ENCODE assay signal across 1 cellular context in the genomic region with DNA sequence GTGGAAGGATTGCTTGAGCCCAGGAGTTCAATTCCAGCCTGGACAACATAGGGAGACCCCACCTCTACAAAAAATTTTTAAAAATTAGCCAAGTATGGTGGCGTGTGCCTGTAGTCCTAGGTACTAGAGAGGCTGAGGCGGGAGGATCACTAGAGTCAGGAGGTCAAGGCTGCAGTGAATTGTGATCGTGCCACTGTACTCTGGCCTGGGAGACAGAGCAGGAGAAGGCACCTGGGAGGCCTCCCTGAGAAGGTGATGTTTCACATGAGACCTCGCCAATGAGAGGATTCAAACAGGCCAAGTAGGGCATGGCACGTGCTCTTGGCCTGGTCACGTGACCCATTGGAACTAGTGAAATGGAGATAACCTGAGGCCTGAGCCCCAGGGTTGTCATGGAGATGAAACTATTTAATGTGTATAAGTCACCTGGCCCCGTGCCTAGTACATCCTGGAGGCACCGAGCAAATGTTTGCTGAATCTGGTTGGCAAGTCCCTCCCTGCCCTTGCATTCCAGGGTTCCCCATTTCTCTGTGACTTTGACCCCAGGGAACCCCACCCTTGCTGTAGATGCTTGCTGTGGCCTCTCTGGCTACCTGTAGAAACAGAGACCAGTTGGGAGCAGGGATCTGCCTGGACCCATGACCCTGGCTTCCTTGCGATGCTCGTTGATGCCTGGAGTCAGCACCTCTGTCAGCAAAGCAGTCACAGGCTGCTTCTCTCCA.
TF ChIP-seq lines count a peak whose summit lies in the region.

No MANE protein-coding gene starts in this region.

TF ChIP-seq in HepG2, 621 proteins besides CTCF, POLR2A, EP300 and RAD21 (continued from another document and continues in another):
- TF ChIP-seq ELK4 (CRISPR knock-in tag; IDR thresholded peaks at IDR 0.05; ENCODE audit: borderline replicate concordance) (no peak), TMF1 (CRISPR knock-in tag; IDR thresholded peaks at IDR 0.05; ENCODE audit: low read depth) (peak; percentile 86; the same call in 1 of the 2 replicates), ZNF264 (CRISPR knock-in tag; IDR thresholded peaks at IDR 0.05) (peak; percentile 93; the same call in 1 of the 2 replicates), FIP1L1 (IDR thresholded peaks at IDR 0.05; ENCODE audit: borderline replicate concordance, insufficient read depth, low read depth, low read length) (no peak), ZSCAN20 (CRISPR knock-in tag; IDR thresholded peaks at IDR 0.05; ENCODE audit: borderline replicate concordance) (no peak; the same call in none of the 2 replicates), IRF1 (CRISPR knock-in tag; IDR thresholded peaks at IDR 0.05; ENCODE audit: low read depth) (no peak), ZNF24 (IDR thresholded peaks at IDR 0.05) (0 out of 2 replicates have a peak, but pooled peaks have one; percentile 40), ZNF740 (CRISPR knock-in tag; IDR thresholded peaks at IDR 0.05) (peak; percentile 70; the same call in 1 of the 2 replicates), ZNF577 (CRISPR knock-in tag; IDR thresholded peaks at IDR 0.05; ENCODE audit: borderline replicate concordance, low read depth) (no peak), ESRRA (CRISPR knock-in tag; IDR thresholded peaks at IDR 0.05; ENCODE audit: low read depth) (peak; percentile 76; the same call in 1 of the 2 replicates), ATRX (CRISPR knock-in tag; IDR thresholded peaks at IDR 0.05; ENCODE audit: borderline replicate concordance) (no peak), JUNB (CRISPR knock-in tag; IDR thresholded peaks at IDR 0.05; ENCODE audit: borderline replicate concordance) (no peak; the same call in 1 of the 2 replicates), ZNF572 (CRISPR knock-in tag; IDR thresholded peaks at IDR 0.05) (no peak), U2AF2 (IDR thresholded peaks at IDR 0.05; ENCODE audit: low read depth, low read length) (no peak), TBX2 (CRISPR knock-in tag; IDR thresholded peaks at IDR 0.05; ENCODE audit: borderline replicate concordance) (peak; percentile 95), RBM39 (IDR thresholded peaks at IDR 0.05; ENCODE audit: low read depth, low read length, poor library complexity, severe bottlenecking) (no peak), ZNF530 (CRISPR knock-in tag; IDR thresholded peaks at IDR 0.05; ENCODE audit: low read depth) (peak; percentile 93), ZNF678 (CRISPR knock-in tag; IDR thresholded peaks at IDR 0.05) (peak; percentile 86; the same call in 1 of the 2 replicates), RFX3 (CRISPR knock-in tag; IDR thresholded peaks at IDR 0.05) (peak; percentile 88), ATF4 (CRISPR knock-in tag; IDR thresholded peaks at IDR 0.05) (peak in 1 of 2 experiments; percentile 45; a peak in 2 of 4 replicates), ZNF343 (CRISPR knock-in tag; IDR thresholded peaks at IDR 0.05) (peak; percentile 30; the same call in 1 of the 2 replicates), ZNF501 (CRISPR knock-in tag; IDR thresholded peaks at IDR 0.05) (no peak; the same call in 1 of the 2 replicates), MTF2 (CRISPR knock-in tag; IDR thresholded peaks at IDR 0.05; ENCODE audit: borderline replicate concordance) (no peak), TEAD2 (CRISPR knock-in tag; IDR thresholded peaks at IDR 0.05) (0 out of 2 replicates have a peak, but pooled peaks have one; percentile 75), ZNF83 (CRISPR knock-in tag; IDR thresholded peaks at IDR 0.05; ENCODE audit: borderline replicate concordance) (no peak), SATB2 (CRISPR knock-in tag; IDR thresholded peaks at IDR 0.05) (0 out of 2 replicates have a peak, but pooled peaks have one; percentile 78), ZNF720 (CRISPR knock-in tag; IDR thresholded peaks at IDR 0.05) (no peak), SMARCC2 (IDR thresholded peaks at IDR 0.05) (no peak), ZBTB49 (CRISPR knock-in tag; IDR thresholded peaks at IDR 0.05; ENCODE audit: borderline replicate concordance) (no peak), PAX8 (CRISPR knock-in tag; IDR thresholded peaks at IDR 0.05; ENCODE audit: borderline replicate concordance) (peak; percentile 54; the same call in 1 of the 2 replicates), PLSCR1 (CRISPR knock-in tag; IDR thresholded peaks at IDR 0.05; ENCODE audit: borderline replicate concordance) (0 out of 2 replicates have a peak, but pooled peaks have one; percentile 63), CENPX (CRISPR knock-in tag; IDR thresholded peaks at IDR 0.05) (0 out of 2 replicates have a peak, but pooled peaks have one; percentile 45), ZNF598 (CRISPR knock-in tag; IDR thresholded peaks at IDR 0.05; ENCODE audit: borderline replicate concordance) (peak; percentile 96; the same call in 1 of the 2 replicates), NRL (CRISPR knock-in tag; IDR thresholded peaks at IDR 0.05; ENCODE audit: borderline replicate concordance) (peak; percentile 94), ZNF12 (CRISPR knock-in tag; IDR thresholded peaks at IDR 0.05) (peak; percentile 68), ZNF382 (CRISPR knock-in tag; IDR thresholded peaks at IDR 0.05; ENCODE audit: borderline replicate concordance) (no peak), LCORL (IDR thresholded peaks at IDR 0.05) (0 out of 2 replicates have a peak, but pooled peaks have one; percentile 62), LCORL (CRISPR knock-in tag; IDR thresholded peaks at IDR 0.05) (peak; percentile 78; the same call in 1 of the 2 replicates), ZSCAN25 (CRISPR knock-in tag; IDR thresholded peaks at IDR 0.05) (peak; percentile 33; the same call in 1 of the 2 replicates), ZNF256 (CRISPR knock-in tag; conservative IDR thresholded peaks at IDR 0.05) (peak; percentile 96), THAP8 (CRISPR knock-in tag; IDR thresholded peaks at IDR 0.05; ENCODE audit: borderline replicate concordance) (no peak), SMYD3 (CRISPR knock-in tag; IDR thresholded peaks at IDR 0.05) (peak; percentile 80; the same call in 1 of the 2 replicates), ZNF496 (CRISPR knock-in tag; IDR thresholded peaks at IDR 0.05; ENCODE audit: insufficient replicate concordance) (no peak), ZC3H13 (CRISPR knock-in tag; IDR thresholded peaks at IDR 0.05) (peak; percentile 29; the same call in 1 of the 2 replicates)
- TF ChIP-seq, protein P1, sequence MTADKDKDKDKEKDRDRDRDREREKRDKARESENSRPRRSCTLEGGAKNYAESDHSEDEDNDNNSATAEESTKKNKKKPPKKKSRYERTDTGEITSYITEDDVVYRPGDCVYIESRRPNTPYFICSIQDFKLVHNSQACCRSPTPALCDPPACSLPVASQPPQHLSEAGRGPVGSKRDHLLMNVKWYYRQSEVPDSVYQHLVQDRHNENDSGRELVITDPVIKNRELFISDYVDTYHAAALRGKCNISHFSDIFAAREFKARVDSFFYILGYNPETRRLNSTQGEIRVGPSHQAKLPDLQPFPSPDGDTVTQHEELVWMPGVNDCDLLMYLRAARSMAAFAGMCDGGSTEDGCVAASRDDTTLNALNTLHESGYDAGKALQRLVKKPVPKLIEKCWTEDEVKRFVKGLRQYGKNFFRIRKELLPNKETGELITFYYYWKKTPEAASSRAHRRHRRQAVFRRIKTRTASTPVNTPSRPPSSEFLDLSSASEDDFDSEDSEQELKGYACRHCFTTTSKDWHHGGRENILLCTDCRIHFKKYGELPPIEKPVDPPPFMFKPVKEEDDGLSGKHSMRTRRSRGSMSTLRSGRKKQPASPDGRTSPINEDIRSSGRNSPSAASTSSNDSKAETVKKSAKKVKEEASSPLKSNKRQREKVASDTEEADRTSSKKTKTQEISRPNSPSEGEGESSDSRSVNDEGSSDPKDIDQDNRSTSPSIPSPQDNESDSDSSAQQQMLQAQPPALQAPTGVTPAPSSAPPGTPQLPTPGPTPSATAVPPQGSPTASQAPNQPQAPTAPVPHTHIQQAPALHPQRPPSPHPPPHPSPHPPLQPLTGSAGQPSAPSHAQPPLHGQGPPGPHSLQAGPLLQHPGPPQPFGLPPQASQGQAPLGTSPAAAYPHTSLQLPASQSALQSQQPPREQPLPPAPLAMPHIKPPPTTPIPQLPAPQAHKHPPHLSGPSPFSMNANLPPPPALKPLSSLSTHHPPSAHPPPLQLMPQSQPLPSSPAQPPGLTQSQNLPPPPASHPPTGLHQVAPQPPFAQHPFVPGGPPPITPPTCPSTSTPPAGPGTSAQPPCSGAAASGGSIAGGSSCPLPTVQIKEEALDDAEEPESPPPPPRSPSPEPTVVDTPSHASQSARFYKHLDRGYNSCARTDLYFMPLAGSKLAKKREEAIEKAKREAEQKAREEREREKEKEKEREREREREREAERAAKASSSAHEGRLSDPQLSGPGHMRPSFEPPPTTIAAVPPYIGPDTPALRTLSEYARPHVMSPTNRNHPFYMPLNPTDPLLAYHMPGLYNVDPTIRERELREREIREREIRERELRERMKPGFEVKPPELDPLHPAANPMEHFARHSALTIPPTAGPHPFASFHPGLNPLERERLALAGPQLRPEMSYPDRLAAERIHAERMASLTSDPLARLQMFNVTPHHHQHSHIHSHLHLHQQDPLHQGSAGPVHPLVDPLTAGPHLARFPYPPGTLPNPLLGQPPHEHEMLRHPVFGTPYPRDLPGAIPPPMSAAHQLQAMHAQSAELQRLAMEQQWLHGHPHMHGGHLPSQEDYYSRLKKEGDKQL (CRISPR knock-in tag; IDR thresholded peaks at IDR 0.05; ENCODE audit: low read depth), result peak; percentile 74; the same call in 1 of the 2 replicates
- TF ChIP-seq, protein P2, sequence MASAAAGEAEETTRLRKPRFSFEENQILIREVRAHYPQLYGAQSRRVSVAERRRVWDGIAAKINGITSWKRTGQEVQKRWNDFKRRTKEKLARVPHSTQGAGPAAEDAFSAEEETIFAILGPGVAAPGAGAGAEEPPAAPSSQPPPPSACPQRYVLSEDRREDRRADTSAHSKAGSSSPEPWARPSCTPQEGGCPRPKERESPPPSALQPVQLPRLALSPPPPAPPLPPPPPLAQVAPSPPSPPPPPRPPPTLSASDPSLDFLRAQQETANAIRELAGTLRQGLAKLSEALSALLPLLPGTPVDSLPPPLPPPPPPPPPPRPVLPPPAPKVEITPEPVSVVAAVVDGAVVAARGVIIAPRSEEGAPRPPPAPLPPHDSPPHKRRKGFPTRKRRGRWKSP (CRISPR knock-in tag; IDR thresholded peaks at IDR 0.05), result peak; percentile 85; the same call in 1 of the 2 replicates
- TF ChIP-seq, protein P3, sequence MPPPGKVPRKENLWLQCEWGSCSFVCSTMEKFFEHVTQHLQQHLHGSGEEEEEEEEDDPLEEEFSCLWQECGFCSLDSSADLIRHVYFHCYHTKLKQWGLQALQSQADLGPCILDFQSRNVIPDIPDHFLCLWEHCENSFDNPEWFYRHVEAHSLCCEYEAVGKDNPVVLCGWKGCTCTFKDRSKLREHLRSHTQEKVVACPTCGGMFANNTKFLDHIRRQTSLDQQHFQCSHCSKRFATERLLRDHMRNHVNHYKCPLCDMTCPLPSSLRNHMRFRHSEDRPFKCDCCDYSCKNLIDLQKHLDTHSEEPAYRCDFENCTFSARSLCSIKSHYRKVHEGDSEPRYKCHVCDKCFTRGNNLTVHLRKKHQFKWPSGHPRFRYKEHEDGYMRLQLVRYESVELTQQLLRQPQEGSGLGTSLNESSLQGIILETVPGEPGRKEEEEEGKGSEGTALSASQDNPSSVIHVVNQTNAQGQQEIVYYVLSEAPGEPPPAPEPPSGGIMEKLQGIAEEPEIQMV (CRISPR knock-in tag; IDR thresholded peaks at IDR 0.05; ENCODE audit: low read depth), result peak; percentile 74
